ENCODE assay signal across 18 cellular contexts in the genomic region with DNA sequence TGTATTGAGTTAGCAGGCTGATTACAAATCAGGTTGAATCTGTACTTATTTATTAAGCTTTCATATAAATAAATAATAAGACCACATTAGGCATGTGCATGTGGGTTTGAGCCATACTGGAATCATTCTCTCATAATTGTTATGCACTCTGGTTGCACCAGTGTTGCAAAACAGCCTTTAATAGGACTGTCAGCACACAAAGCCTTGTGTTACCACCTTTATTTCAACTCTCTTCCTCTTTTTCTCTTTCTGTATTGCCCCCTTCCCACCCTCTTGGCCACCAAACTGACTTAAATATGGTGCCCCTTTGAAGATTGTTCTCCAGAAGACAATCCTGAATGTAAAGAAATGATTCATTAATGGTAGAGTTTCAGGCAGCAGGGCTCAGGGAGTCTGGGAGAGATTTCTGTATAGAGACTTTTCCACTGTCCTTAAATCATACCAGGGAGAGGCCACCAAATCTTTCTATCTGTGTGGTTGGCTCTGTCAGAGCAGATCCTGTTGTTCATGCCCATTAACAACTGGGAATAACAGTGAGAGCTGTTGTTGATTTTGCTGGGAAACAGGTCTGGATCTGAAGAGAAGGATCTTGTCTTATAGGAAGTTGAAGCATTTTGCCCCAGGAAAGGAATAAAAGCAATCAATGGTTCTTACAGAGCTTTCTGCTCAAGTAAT.
DNase-seq lines count a peak whose midpoint lies in the region; ATAC-seq and TF ChIP-seq lines count a peak whose summit lies in the region.
"Had no signal": no experiment of that assay in that cellular context is flagged by ENCODE, and none has a peak within 500 bp of the region (broad histone marks: within the 10 kb centered on the region; RNA-seq: fewer than 3 reads in every experiment).

No MANE protein-coding gene starts in this region.

- ATAC-seq in HG03108 (IDR thresholded peaks at IDR 0.05; ENCODE audit: unreplicated experiment) (no peak), HG02981 (IDR thresholded peaks at IDR 0.05; ENCODE audit: unreplicated experiment) (no peak)
- ATAC-seq: K562 had no signal

- H3K27ac ChIP-seq in VCaP, result peak overlapping the region; percentile 99

- TF ChIP-seq CTCF in VCaP (conservative IDR thresholded peaks at IDR 0.05), result no peak

- DNase-seq in SIG-M5 treated with dmso at 0.1 percent for 504 hours (lab: John Stamatoyannopoulos, UW; ENCODE audit: unreplicated experiment), result peak; percentile 43
- no peak for DNase-seq in SIG-M5 (lab: John Stamatoyannopoulos, UW)
- peak; percentile 53 for DNase-seq in NOMO-1 treated with dmso at 0.1 percent for 144 hours (lab: John Stamatoyannopoulos, UW; ENCODE audit: unreplicated experiment)
- no peak for DNase-seq in iPS-NIHi7 (ENCODE audit: extremely low spot score)
- no peak for DNase-seq in activated CD4-positive, alpha-beta T cell treated with anti-CD3 and anti-CD28 coated beads for 48 hours
- DNase-seq: 8988T; BE2C; CD4-positive, alpha-beta memory T cell; DMS79; NCI-H1092; NCI-H2081 treated with DMSO at 0.1 percent for 48 hours; NCI-H510A; NCI-H774; SHP77 had no signal

Comparison
In these comparisons a context has a peak if more than half of its experiments do, and no peak if none do; other contexts are left out.
1. DNase-seq: peak in SIG-M5 treated with dmso at 0.1 percent for 504 hours (single experiment) and NOMO-1 treated with dmso at 0.1 percent for 144 hours (single experiment); none in SIG-M5 (single experiment), iPS-NIHi7 (single experiment) and activated CD4-positive, alpha-beta T cell treated with anti-CD3 and anti-CD28 coated beads for 48 hours (single experiment).